1 cellular context compared by ENCODE assay signal in the genomic region with DNA sequence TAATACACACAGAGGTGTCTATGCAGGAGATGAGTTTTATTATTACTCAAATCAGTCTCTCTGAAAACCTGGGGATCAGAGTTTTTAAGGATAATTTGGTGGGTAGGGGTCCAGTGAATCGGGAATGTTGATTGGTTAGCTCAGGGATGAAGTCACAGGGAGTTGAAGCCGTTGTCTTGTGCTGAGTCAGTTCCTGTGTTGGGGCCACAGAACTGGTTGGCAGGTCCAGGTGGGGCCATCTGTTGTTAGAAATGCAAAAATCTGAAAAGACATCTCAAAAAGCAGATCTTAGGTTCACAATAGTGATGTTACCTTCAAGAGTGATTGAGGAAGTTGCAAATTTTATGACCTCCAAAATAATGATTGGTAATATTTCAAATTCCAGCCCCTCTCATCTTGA.
TF ChIP-seq lines count a peak whose summit lies in the region.

No MANE protein-coding gene starts in this region.

TF ChIP-seq in GM23338, 12 proteins besides CTCF, POLR2A, EP300 and RAD21 (continued from another document):
- TF ChIP-seq, protein P1, sequence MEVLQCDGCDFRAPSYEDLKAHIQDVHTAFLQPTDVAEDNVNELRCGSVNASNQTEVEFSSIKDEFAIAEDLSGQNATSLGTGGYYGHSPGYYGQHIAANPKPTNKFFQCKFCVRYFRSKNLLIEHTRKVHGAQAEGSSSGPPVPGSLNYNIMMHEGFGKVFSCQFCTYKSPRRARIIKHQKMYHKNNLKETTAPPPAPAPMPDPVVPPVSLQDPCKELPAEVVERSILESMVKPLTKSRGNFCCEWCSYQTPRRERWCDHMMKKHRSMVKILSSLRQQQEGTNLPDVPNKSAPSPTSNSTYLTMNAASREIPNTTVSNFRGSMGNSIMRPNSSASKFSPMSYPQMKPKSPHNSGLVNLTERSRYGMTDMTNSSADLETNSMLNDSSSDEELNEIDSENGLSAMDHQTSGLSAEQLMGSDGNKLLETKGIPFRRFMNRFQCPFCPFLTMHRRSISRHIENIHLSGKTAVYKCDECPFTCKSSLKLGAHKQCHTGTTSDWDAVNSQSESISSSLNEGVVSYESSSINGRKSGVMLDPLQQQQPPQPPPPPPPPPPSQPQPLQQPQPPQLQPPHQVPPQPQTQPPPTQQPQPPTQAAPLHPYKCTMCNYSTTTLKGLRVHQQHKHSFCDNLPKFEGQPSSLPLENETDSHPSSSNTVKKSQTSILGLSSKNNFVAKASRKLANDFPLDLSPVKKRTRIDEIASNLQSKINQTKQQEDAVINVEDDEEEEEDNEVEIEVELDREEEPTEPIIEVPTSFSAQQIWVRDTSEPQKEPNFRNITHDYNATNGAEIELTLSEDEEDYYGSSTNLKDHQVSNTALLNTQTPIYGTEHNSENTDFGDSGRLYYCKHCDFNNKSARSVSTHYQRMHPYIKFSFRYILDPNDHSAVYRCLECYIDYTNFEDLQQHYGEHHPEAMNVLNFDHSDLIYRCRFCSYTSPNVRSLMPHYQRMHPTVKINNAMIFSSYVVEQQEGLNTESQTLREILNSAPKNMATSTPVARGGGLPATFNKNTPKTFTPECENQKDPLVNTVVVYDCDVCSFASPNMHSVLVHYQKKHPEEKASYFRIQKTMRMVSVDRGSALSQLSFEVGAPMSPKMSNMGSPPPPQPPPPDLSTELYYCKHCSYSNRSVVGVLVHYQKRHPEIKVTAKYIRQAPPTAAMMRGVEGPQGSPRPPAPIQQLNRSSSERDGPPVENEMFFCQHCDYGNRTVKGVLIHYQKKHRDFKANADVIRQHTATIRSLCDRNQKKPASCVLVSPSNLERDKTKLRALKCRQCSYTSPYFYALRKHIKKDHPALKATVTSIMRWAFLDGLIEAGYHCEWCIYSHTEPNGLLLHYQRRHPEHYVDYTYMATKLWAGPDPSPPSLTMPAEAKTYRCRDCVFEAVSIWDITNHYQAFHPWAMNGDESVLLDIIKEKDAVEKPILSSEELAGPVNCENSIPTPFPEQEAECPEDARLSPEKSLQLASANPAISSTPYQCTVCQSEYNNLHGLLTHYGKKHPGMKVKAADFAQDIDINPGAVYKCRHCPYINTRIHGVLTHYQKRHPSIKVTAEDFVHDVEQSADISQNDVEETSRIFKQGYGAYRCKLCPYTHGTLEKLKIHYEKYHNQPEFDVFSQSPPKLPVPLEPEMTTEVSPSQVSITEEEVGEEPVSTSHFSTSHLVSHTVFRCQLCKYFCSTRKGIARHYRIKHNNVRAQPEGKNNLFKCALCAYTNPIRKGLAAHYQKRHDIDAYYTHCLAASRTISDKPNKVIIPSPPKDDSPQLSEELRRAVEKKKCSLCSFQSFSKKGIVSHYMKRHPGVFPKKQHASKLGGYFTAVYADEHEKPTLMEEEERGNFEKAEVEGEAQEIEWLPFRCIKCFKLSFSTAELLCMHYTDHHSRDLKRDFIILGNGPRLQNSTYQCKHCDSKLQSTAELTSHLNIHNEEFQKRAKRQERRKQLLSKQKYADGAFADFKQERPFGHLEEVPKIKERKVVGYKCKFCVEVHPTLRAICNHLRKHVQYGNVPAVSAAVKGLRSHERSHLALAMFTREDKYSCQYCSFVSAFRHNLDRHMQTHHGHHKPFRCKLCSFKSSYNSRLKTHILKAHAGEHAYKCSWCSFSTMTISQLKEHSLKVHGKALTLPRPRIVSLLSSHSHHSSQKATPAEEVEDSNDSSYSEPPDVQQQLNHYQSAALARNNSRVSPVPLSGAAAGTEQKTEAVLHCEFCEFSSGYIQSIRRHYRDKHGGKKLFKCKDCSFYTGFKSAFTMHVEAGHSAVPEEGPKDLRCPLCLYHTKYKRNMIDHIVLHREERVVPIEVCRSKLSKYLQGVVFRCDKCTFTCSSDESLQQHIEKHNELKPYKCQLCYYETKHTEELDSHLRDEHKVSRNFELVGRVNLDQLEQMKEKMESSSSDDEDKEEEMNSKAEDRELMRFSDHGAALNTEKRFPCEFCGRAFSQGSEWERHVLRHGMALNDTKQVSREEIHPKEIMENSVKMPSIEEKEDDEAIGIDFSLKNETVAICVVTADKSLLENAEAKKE (CRISPR knock-in tag; IDR thresholded peaks at IDR 0.05) = no peak
TF ChIP-seq in GM23338: peak in this region for 0.
